ENCODE assay signal across 8 cellular contexts in genomic region chr1:2227341-2228156, GRCh38. TPM values are rescaled to one million over a fixed set of nuclear protein-coding genes. Genes with fewer than 3 reads are reported as not detected.
A peak's percentile ranks its signal among the peaks of the same experiment; 100 is the strongest.
DNase-seq lines count a peak whose midpoint lies in the region; ATAC-seq and TF ChIP-seq lines count a peak whose summit lies in the region.

No MANE protein-coding gene starts in this region.

- H3K56ac ChIP-seq in IMR-90 (ENCODE audit: extremely low read depth, insufficient read depth, low read length) = peak overlapping the region; percentile 92

- TF ChIP-seq POLR2A in IMR-90 (IDR thresholded peaks at IDR 0.05; ENCODE audit: low read depth, low read length) = peak; percentile 87

- peak overlapping the region; percentile 48; the same call in 1 of the 3 replicates for H2BK15ac ChIP-seq in IMR-90 (ENCODE audit: low read depth, low read length)

- peak overlapping the region; percentile 89; the same call in 1 of the 2 replicates for H3K18ac ChIP-seq in IMR-90 (ENCODE audit: low read depth, low read length)

- H3K9ac ChIP-seq in IMR-90 (ENCODE audit: low read depth, low read length) (peak overlapping the region; percentile 99), mucosa of rectum (ENCODE audit: low read depth in 1 of 2, low read length in 2 of 2) (peak overlapping the region; percentile 81 to 97)

- peak overlapping the region; percentile 99 for H3K4ac ChIP-seq in IMR-90 (ENCODE audit: low read depth, low read length)

- H4K91ac ChIP-seq in IMR-90 (ENCODE audit: insufficient read depth, low read depth, low read length) = peak overlapping the region; percentile 92

- peak overlapping the region; percentile 85; the same call in 1 of the 2 replicates for H3K23ac ChIP-seq in IMR-90 (ENCODE audit: low read depth, low read length)

- TF ChIP-seq CTCF in IMR-90 (conservative IDR thresholded peaks at IDR 0.05; ENCODE audit: low read depth, low read length) (no peak; the same call in 1 of the 2 replicates), epithelial cell of proximal tubule (conservative IDR thresholded peaks at IDR 0.05; ENCODE audit: low read depth, low read length) (no peak)

- peak overlapping the region; percentile 82 for H3K4me2 ChIP-seq in IMR-90 (ENCODE audit: low read depth, low read length)

- H3K9me3 ChIP-seq in IMR-90 (ENCODE audit: control insufficient read depth, insufficient read depth, low read length) (no peaks in the 10 kb centered on the region), mucosa of rectum (ENCODE audit: control insufficient read depth in 2 of 2, low read length in 2 of 2) (no peaks in the 10 kb centered on the region)

- H3K79me1 ChIP-seq in IMR-90 (ENCODE audit: low read depth in 1 of 2, low read length in 2 of 2) = peaks cover 5 to 9% of the 10 kb centered on the region in 2 experiments

- H2AK5ac ChIP-seq in IMR-90 (ENCODE audit: low read depth, low read length) = peak overlapping the region; percentile 98

- BruUV-seq in IMR-90 (replicated peaks; lab: Mats Ljungman, UMichigan) = no TSS peak

- peak overlapping the region; percentile 88 to 94 for H4K8ac ChIP-seq in IMR-90 (ENCODE audit: low read depth in 2 of 2, low read length in 2 of 2)

- dilution Hi-C loops in IMR-90 (cut with HindIII; ENCODE audit: low sequenced_read_pairs, unreplicated experiment) = no loop called here

- 0% methylated on average over 13 of the region's 130 CpGs; no CpG with 5 or more reads in 1 of the 2 experiments for WGBS in IMR-90 (ENCODE audit: extremely low coverage in 2 of 2, insufficient read length in 1 of 2), 2 experiments

- H3K27ac ChIP-seq in IMR-90 (ENCODE audit: insufficient read depth, low read length) = peak overlapping the region; percentile 99
- H3K27ac ChIP-seq in mucosa of rectum (ENCODE audit: low read depth in 2 of 2, low read length in 2 of 2) = peak overlapping the region; percentile 97 to 98

- peaks cover 40% of the 10 kb centered on the region for H4K20me1 ChIP-seq in IMR-90 (ENCODE audit: insufficient read depth, low read length)

- H3K4me3 ChIP-seq in IMR-90 (ENCODE audit: insufficient read depth, low read depth, low read length) = peak overlapping the region; percentile 97
- peak overlapping the region; percentile 86 for H3K4me3 ChIP-seq in epithelial cell of proximal tubule (ENCODE audit: low read depth, low read length)
- peak overlapping the region; percentile 70 to 84 for H3K4me3 ChIP-seq in mucosa of rectum (ENCODE audit: low read length in 2 of 2)

- H2AFZ ChIP-seq in IMR-90 (replicated peaks; ENCODE audit: low read length, poor library complexity) = peak overlapping the region; percentile 97

- intact Hi-C loops in IMR-90 (cut with micrococcal nuclease) = loop anchor here (1.0 kb wide), 1 partner anchor 13 kb away; no protein-coding TSS in a partner anchor

- H2BK5ac ChIP-seq in IMR-90 (ENCODE audit: low read depth, low read length, poor library complexity, severe bottlenecking) = peak overlapping the region; percentile 97

- ATAC-seq in GM21576 (IDR thresholded peaks at IDR 0.05; ENCODE audit: unreplicated experiment) (peak; percentile 82), IMR-90 (ENCODE audit: low read depth) (peak; percentile 93)

- peak overlapping the region; percentile 100 for H2AK9ac ChIP-seq in IMR-90 (replicated peaks; ENCODE audit: low read depth, low read length, poor library complexity)

- 0 out of 2 replicates have a peak, but pooled peaks have one; percentile 7 for TF ChIP-seq RAD21 in IMR-90 (IDR thresholded peaks at IDR 0.05; ENCODE audit: low read length)

- H3K4me1 ChIP-seq in IMR-90 (ENCODE audit: control insufficient read depth, insufficient read depth, low read length) = peaks cover 7% of the 10 kb centered on the region
- H3K4me1 ChIP-seq in mucosa of rectum (ENCODE audit: control insufficient read depth in 2 of 2, insufficient read depth in 2 of 2, low read length in 2 of 2) = peaks cover 34 to 41% of the 10 kb centered on the region in 2 donors

- peak overlapping the region; percentile 93 for H4K5ac ChIP-seq in IMR-90 (ENCODE audit: low read depth, low read length)

- CTCF ChIA-PET in IMR-90 (lab: Yijun Ruan, JAX) = no interaction called here

- peak overlapping the region; percentile 90 for H2BK120ac ChIP-seq in IMR-90 (ENCODE audit: low read depth, low read length)

- H3K27me3 ChIP-seq in IMR-90 (ENCODE audit: control insufficient read depth, insufficient read depth, low read length) (no peaks in the 10 kb centered on the region), mucosa of rectum (ENCODE audit: control insufficient read depth in 2 of 2, insufficient read depth in 2 of 2, low read length in 2 of 2) (no peaks in the 10 kb centered on the region)

- H3K36me3 ChIP-seq in IMR-90 (ENCODE audit: control insufficient read depth, insufficient read depth, low read length) (peaks cover 4% of the 10 kb centered on the region; the same call in 1 of the 2 replicates), mucosa of rectum (ENCODE audit: control insufficient read depth in 2 of 2, insufficient read depth in 2 of 2, low read length in 2 of 2) (no peaks in the 10 kb centered on the region)

- in situ Hi-C loops in IMR-90 (cut with MboI; ENCODE audit: low sequenced_read_pairs) = no loop called here

- no peaks in the 10 kb centered on the region for H3K9me1 ChIP-seq in IMR-90 (ENCODE audit: insufficient read depth, low read length)

- POLR2A ChIA-PET in IMR-90 (lab: Charles Lee; ENCODE audit: unreplicated experiment) = interaction anchor here (0.5 to 1.0 kb wide), 4 partner anchors 14 to 84 kb away, joined by 3 read pairs; no protein-coding TSS in a partner anchor

- peak overlapping the region; percentile 99 for H3K14ac ChIP-seq in IMR-90 (replicated peaks; ENCODE audit: low read depth, low read length)

- DNase-seq in DMS153 treated with DMSO at 0.1 percent for 48 hours (lab: John Stamatoyannopoulos, UW; ENCODE audit: unreplicated experiment) (peak; percentile 99), IMR-90 (peak; percentile 95), OCI-M2 (lab: John Stamatoyannopoulos, UW; ENCODE audit: unreplicated experiment) (peak; percentile 59), epithelial cell of proximal tubule (ENCODE audit: low read depth) (no peak)
- peak; percentile 95 for DNase-seq in activated T-cell treated with anti-CD3 and anti-CD28 coated beads, Interleukin-2, amount 50 U/mL, for 1 hour
- DNase-seq in stimulated activated CD8-positive, alpha-beta memory T cell treated with anti-CD3 and anti-CD28 coated beads, Interleukin-4, amount 100 ng/mL, for 24 hours (ENCODE audit: low read depth) = peak; percentile 89

- H2BK20ac ChIP-seq in IMR-90 (ENCODE audit: low read depth, low read length) = no peak overlapping the region

TF ChIP-seq in IMR-90, 13 proteins besides CTCF, POLR2A, EP300 and RAD21:
- peak; percentile 4; the same call in 1 of the 2 replicates for TF ChIP-seq BHLHE40 (IDR thresholded peaks at IDR 0.05; ENCODE audit: low read depth, low read length)
- TF ChIP-seq MAZ (IDR thresholded peaks at IDR 0.05; ENCODE audit: borderline replicate concordance, low read depth, low read length) = peak; percentile 87; the same call in 1 of the 2 replicates
- no peak for TF ChIP-seq CHD1 (IDR thresholded peaks at IDR 0.05; ENCODE audit: low read depth, low read length)

RNA-seq across cellular contexts. Expression of gene SKI, which starts 0.6 kb away (rescaled TPM):
- total RNA-seq in IMR-90 (2012; rRNA removed) (2.3 and 3.9 TPM in 2 replicates), epithelial cell of proximal tubule (13.5 and 20.2 TPM in 2 replicates)
- 20.1 and 20.8 TPM in 2 replicates for polyA plus RNA-seq in IMR-90 (2012; rRNA removed)
- 13.7 and 20.7 TPM in 2 replicates for polyA plus RNA-seq in IMR-90 (2012; cell fraction: cytosol; rRNA removed)
- polyA plus RNA-seq in IMR-90 (2012; cell fraction: nucleus; rRNA removed; ENCODE audit: low replicate concordance) = 42.1 and 52.9 TPM in 2 replicates

RNA-seq across cellular contexts. Expression of gene FAAP20, which starts 33.0 kb away (rescaled TPM):
- total RNA-seq in IMR-90 (2012; rRNA removed) = 6.5 and 7.5 TPM in 2 replicates
- polyA plus RNA-seq in IMR-90 (2012; rRNA removed) = 31.5 and 36.8 TPM in 2 replicates
- polyA plus RNA-seq in IMR-90 (2012; cell fraction: cytosol; rRNA removed) = 58.8 and 75.0 TPM in 2 replicates
- polyA plus RNA-seq in IMR-90 (2012; cell fraction: nucleus; rRNA removed; ENCODE audit: low replicate concordance) = 59.9 and 123 TPM in 2 replicates
- total RNA-seq in epithelial cell of proximal tubule = 40.0 and 63.3 TPM in 2 replicates
